ENCODE assay signal across 24 cellular contexts in the genomic region with DNA sequence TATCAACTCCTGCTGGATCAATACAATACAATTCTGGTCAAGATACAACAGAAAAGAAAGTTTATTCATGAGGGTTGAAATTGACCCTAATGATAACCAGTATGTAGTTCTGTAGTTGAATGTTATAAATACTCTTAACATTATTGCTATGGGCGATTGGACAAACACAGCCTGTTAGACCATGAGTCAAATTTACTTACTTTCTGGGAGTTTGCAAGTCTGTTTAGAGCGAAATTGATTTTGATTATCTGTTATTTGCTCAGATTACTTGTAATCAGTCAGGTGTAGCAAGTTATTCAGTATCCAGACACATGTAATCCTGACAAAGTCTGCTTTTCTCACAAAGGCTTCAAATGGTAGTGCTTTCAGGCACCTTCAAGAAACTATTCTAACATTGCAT.
"Had no signal": no experiment of that assay in that cellular context is flagged by ENCODE, and none has a peak within 500 bp of the region (broad histone marks: within the 10 kb centered on the region; RNA-seq: fewer than 3 reads in every experiment).

No MANE protein-coding gene starts in this region.

- ATAC-seq: gastroesophageal sphincter, right cardiac atrium had no signal

- H3K27ac Mint-ChIP-seq: activated CD4-positive, alpha-beta memory T cell treated with anti-CD3 and anti-CD28 coated beads, Interleukin-2, amount 10 ng/mL, durations not matched to agents 7 days and 5 days; activated CD4-positive, alpha-beta T cell treated with anti-CD3 and anti-CD28 coated beads, Interleukin-2, amount 10 ng/mL, durations not matched to agents 7 days and 5 days; activated naive CD4-positive, alpha-beta T cell treated with anti-CD3 and anti-CD28 coated beads, Interleukin-2, amount 10 ng/mL, durations not matched to agents 7 days and 5 days; activated naive CD8-positive, alpha-beta T cell treated with anti-CD3 and anti-CD28 coated beads, Interleukin-2, amount 10 ng/mL, durations not matched to agents 7 days and 5 days; activated T-cell treated with anti-CD3 and anti-CD28 coated beads, Interleukin-2, amount 50 U/mL, for 24 hours; T-helper 1 cell treated with Interleukin-12 subunit alpha and Interleukin-12 subunit beta and Interleukin-4 antibody, amounts not matched to agents 30 μg/mL and 1 μg/mL, for 36 hours had no signal

- DNase-seq: activated CD4-positive, alpha-beta memory T cell treated with anti-CD3 and anti-CD28 coated beads, Interleukin-2, amount 10 ng/mL, durations not matched to agents 7 days and 5 days; activated CD4-positive, alpha-beta T cell treated with anti-CD3 and anti-CD28 coated beads, Interleukin-2, amount 10 ng/mL, durations not matched to agents 7 days and 5 days; activated CD4-positive, CD25-positive, alpha-beta regulatory T cell treated with anti-CD3 and anti-CD28 coated beads, Interleukin-2, amount 50 U/mL, for 72 hours; activated CD8-positive, alpha-beta memory T cell treated with anti-CD3 and anti-CD28 coated beads, Interleukin-2, amount 50 U/mL, for 48 hours; activated gamma-delta T cell; activated naive CD4-positive, alpha-beta T cell treated with anti-CD3 and anti-CD28 coated beads, Interleukin-2, amount 10 ng/mL, durations not matched to agents 7 days and 5 days; activated naive CD8-positive, alpha-beta T cell treated with anti-CD3 and anti-CD28 coated beads, Interleukin-2, amount 10 ng/mL, durations not matched to agents 7 days and 5 days; activated T-cell treated with anti-CD3 and anti-CD28 coated beads, Interleukin-2, amount 50 U/mL, for 24 hours; amniotic stem cell; central memory CD4-positive, alpha-beta T cell; hippocampal formation; left ventricle myocardium inferior; mammary epithelial cell; naive B cell; nucleus accumbens; right cardiac atrium; spleen; stimulated activated naive CD4-positive, alpha-beta T cell treated with Interleukin-2 at 50 U/mL for 16 hours; T1000; WERI-Rb-1 had no signal

- H3K36me3 Mint-ChIP-seq: naive B cell had no signal

- H3K4me3 Mint-ChIP-seq: activated CD4-positive, alpha-beta memory T cell treated with anti-CD3 and anti-CD28 coated beads, Interleukin-2, amount 10 ng/mL, durations not matched to agents 7 days and 5 days; activated CD4-positive, alpha-beta T cell treated with anti-CD3 and anti-CD28 coated beads, Interleukin-2, amount 10 ng/mL, durations not matched to agents 7 days and 5 days; activated naive CD4-positive, alpha-beta T cell treated with anti-CD3 and anti-CD28 coated beads, Interleukin-2, amount 10 ng/mL, durations not matched to agents 7 days and 5 days; activated naive CD8-positive, alpha-beta T cell treated with anti-CD3 and anti-CD28 coated beads, Interleukin-2, amount 10 ng/mL, durations not matched to agents 7 days and 5 days; activated T-cell treated with anti-CD3 and anti-CD28 coated beads, Interleukin-2, amount 50 U/mL, for 24 hours; naive B cell; neural crest cell; T-helper 1 cell treated with Interleukin-12 subunit alpha and Interleukin-12 subunit beta and Interleukin-4 antibody, amounts not matched to agents 30 μg/mL and 1 μg/mL, for 36 hours had no signal

- H3K9me3 ChIP-seq: gastroesophageal sphincter, left ventricle myocardium inferior, spleen, tibial nerve had no signal

- H3K27me3 Mint-ChIP-seq: activated CD4-positive, alpha-beta memory T cell treated with anti-CD3 and anti-CD28 coated beads, Interleukin-2, amount 10 ng/mL, durations not matched to agents 7 days and 5 days; activated CD4-positive, alpha-beta T cell treated with anti-CD3 and anti-CD28 coated beads, Interleukin-2, amount 10 ng/mL, durations not matched to agents 7 days and 5 days; activated naive CD4-positive, alpha-beta T cell treated with anti-CD3 and anti-CD28 coated beads, Interleukin-2, amount 10 ng/mL, durations not matched to agents 7 days and 5 days; activated naive CD8-positive, alpha-beta T cell treated with anti-CD3 and anti-CD28 coated beads, Interleukin-2, amount 10 ng/mL, durations not matched to agents 7 days and 5 days; activated T-cell treated with anti-CD3 and anti-CD28 coated beads, Interleukin-2, amount 50 U/mL, for 24 hours; naive B cell had no signal

- H3K9me3 Mint-ChIP-seq: activated naive CD8-positive, alpha-beta T cell treated with anti-CD3 and anti-CD28 coated beads, Interleukin-2, amount 10 ng/mL, durations not matched to agents 7 days and 5 days; activated T-cell treated with anti-CD3 and anti-CD28 coated beads, Interleukin-2, amount 50 U/mL, for 24 hours; naive B cell; neural crest cell had no signal
